In the genomic region with DNA sequence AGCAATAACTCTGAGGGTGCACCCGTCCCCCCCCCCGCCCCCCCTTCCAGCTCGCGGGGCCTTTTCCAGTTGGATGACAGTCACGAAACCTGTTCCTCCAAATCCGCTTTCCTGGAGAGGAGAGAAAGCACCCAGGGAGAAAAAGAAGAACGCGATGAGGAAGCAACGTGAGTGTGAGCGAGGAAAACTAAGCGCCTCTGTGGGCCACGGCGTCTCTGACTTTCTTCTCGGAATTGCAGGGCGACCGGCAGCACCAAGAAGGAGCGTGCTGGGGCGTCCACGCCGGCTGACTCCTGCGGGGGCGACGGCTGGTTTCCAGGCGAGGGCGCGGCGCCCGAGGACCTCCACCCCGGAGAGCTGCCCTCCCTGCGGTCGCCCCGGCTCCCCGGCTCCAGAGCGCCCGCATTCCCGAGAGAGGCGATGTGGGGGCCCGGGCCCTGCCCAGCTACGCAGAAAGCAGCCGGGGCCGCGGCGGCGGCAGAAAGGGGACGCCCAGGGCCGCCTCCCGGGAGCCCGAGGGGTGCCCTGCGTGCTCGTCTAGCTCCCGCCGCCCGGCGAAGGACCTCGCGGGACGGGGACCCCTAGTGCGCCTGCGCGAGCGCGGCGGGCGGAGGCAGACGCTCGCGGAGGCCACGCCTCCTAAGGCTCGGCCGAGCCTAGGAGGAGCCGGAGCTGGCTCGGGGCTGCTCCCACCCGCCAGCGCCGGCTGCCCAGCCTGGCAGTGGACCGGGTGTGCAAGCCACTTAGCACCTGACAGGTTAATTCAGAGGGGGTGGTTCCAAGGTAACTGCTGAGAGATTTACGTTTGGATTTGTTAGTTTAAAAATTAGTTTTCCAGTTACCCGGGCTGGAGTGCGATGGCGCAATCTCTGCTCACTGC, we compare ENCODE assay signal across 8 cellular contexts. TPM values are rescaled to one million over a fixed set of nuclear protein-coding genes. Genes with fewer than 3 reads are reported as not detected.
DNase-seq lines count a peak whose midpoint lies in the region; ATAC-seq and TF ChIP-seq lines count a peak whose summit lies in the region.

No MANE protein-coding gene starts in this region.

- no peaks in the 10 kb centered on the region for H3K79me2 ChIP-seq in SK-N-SH (ENCODE audit: insufficient read depth)
- no peaks in the 10 kb centered on the region for H3K79me2 ChIP-seq in osteoblast (ENCODE audit: insufficient read depth, low read length)

- H3K27me3 ChIP-seq in GM06990 (replicated peaks; ENCODE audit: control insufficient read depth, insufficient read depth, low read length) (peaks cover 5% of the 10 kb centered on the region), SK-N-SH (ENCODE audit: insufficient read depth) (peaks cover 44% of the 10 kb centered on the region), osteoblast (ENCODE audit: insufficient read depth, low read length) (peaks cover 45% of the 10 kb centered on the region)

- peak; percentile 87 for DNase-seq in GM06990 (ENCODE audit: extremely low read depth, insufficient read length)
- peak; percentile 86 for DNase-seq in NB4 (ENCODE audit: low read depth)
- DNase-seq in SK-N-SH = peak; percentile 99
- peak; percentile 87 for DNase-seq in activated naive CD4-positive, alpha-beta T cell treated with anti-CD3 and anti-CD28 coated beads, Interleukin-2, amount 50 U/mL, for 16 hours
- peak; percentile 87 for DNase-seq in glomerular visceral epithelial cell (ENCODE audit: extremely low spot score)
- peak; percentile 99 for DNase-seq in osteoblast (ENCODE audit: insufficient read length, low spot score, missing footprints)

- no peaks in the 10 kb centered on the region for H3K9me2 ChIP-seq in SK-N-SH

- H3K4me1 ChIP-seq in SK-N-SH (ENCODE audit: control insufficient read depth in 1 of 2, insufficient read depth in 2 of 2, low read depth in 1 of 2, low read length in 1 of 2) = peaks cover 0 to 5% of the 10 kb centered on the region in 2 experiments; a peak in 1 of 4 replicates
- H3K4me1 ChIP-seq in osteoblast (ENCODE audit: insufficient read depth, low read length) = peaks cover 13% of the 10 kb centered on the region

- H3K9me3 ChIP-seq in SK-N-SH = no peaks in the 10 kb centered on the region
- H3K9me3 ChIP-seq in osteoblast (ENCODE audit: low read depth, low read length) = no peaks in the 10 kb centered on the region

- H3K9ac ChIP-seq in SK-N-SH = peak overlapping the region; percentile 58; the same call in 1 of the 2 replicates

- TF ChIP-seq POLR2A in NB4 (IDR thresholded peaks at IDR 0.05; ENCODE audit: extremely low read depth, insufficient read length) = peak; percentile 81

- CTCF ChIA-PET in SK-N-SH (lab: Yijun Ruan, JAX) = interaction anchor here (0.9 to 1.6 kb wide), 5 partner anchors 20 to 338 kb away, joined by 3 to 5 read pairs (median 3); no protein-coding TSS in a partner anchor

- H3K36me3 ChIP-seq in GM06990 (ENCODE audit: control insufficient read depth, insufficient read depth, low read length) = no peaks in the 10 kb centered on the region
- H3K36me3 ChIP-seq in SK-N-SH (replicated peaks in 1 of 2; ENCODE audit: control insufficient read depth in 1 of 2, insufficient read depth in 2 of 2, low read length in 1 of 2) = no peaks in the 10 kb centered on the region
- no peaks in the 10 kb centered on the region for H3K36me3 ChIP-seq in osteoblast (ENCODE audit: insufficient read depth, low read length)

- no peak for TF ChIP-seq EP300 in SK-N-SH (IDR thresholded peaks at IDR 0.05; ENCODE audit: borderline replicate concordance in 1 of 2, low read depth in 1 of 2, low read length in 1 of 2)

- TF ChIP-seq RAD21 in SK-N-SH (IDR thresholded peaks at IDR 0.05; ENCODE audit: low read length) = no peak

- no peak overlapping the region for H3K27ac ChIP-seq in SK-N-SH (ENCODE audit: low read depth in 2 of 2, low read length in 1 of 2)
- H3K27ac ChIP-seq in osteoblast (ENCODE audit: low read depth, low read length) = peak overlapping the region; percentile 8
- peak overlapping the region; percentile 27 for H3K27ac ChIP-seq in temporal lobe (ENCODE audit: low read depth, low read length)

- H4K20me1 ChIP-seq in SK-N-SH (ENCODE audit: insufficient read depth) (no peaks in the 10 kb centered on the region), osteoblast (ENCODE audit: insufficient read depth, low read length) (no peaks in the 10 kb centered on the region)

- TF ChIP-seq CTCF in GM06990 (IDR thresholded peaks at IDR 0.05; ENCODE audit: insufficient read depth, low read length, poor library complexity, severe bottlenecking) (no peak), NB4 (IDR thresholded peaks at IDR 0.05; ENCODE audit: low read depth, low read length) (no peak), SK-N-SH (IDR thresholded peaks at IDR 0.05) (no peak), osteoblast (IDR thresholded peaks at IDR 0.05; ENCODE audit: extremely low read depth, low read depth, low read length) (no peak)

- POLR2A ChIA-PET in SK-N-SH (lab: Yijun Ruan, JAX) = interaction anchor here (1.4 kb wide), 1 partner anchor 44 kb away, joined by 14 read pairs; a partner anchor contains a TSS

- peak overlapping the region; percentile 83; the same call in 1 of the 2 replicates for H2AFZ ChIP-seq in SK-N-SH (ENCODE audit: low read depth)
- H2AFZ ChIP-seq in osteoblast (ENCODE audit: low read length) = peak overlapping the region; percentile 78

- ATAC-seq in HG02571 (IDR thresholded peaks at IDR 0.05; ENCODE audit: unreplicated experiment) = peak; percentile 85

- WGBS in SK-N-SH (ENCODE audit: low lambda C conversion rate) = 3% methylated on average over 21 of the region's 80 CpGs

- H3K4me3 ChIP-seq in GM06990 (replicated peaks; ENCODE audit: low read depth, low read length) (peak overlapping the region; percentile 55), NB4 (ENCODE audit: low read depth, low read length) (peak overlapping the region; percentile 62), SK-N-SH (ENCODE audit: low read depth in 2 of 2, low read length in 1 of 2) (peak overlapping the region; percentile 53 to 63; a peak in 3 of 4 replicates), osteoblast (ENCODE audit: insufficient read depth, low read length) (peak overlapping the region; percentile 74)

- peaks cover 3% of the 10 kb centered on the region for H3F3A ChIP-seq in SK-N-SH (replicated peaks; ENCODE audit: insufficient read depth)

- H3K4me2 ChIP-seq in SK-N-SH (peak overlapping the region; percentile 88), osteoblast (ENCODE audit: insufficient read depth, low read length) (peak overlapping the region; percentile 91)

TF ChIP-seq in SK-N-SH, 30 proteins besides CTCF, POLR2A, EP300 and RAD21 (continues in another document):
- no peak for TF ChIP-seq MXI1 (IDR thresholded peaks at IDR 0.05; ENCODE audit: low read depth, low read length)
- no peak for TF ChIP-seq MEF2A (IDR thresholded peaks at IDR 0.05; ENCODE audit: borderline replicate concordance, low read depth)
- TF ChIP-seq, protein P1, sequence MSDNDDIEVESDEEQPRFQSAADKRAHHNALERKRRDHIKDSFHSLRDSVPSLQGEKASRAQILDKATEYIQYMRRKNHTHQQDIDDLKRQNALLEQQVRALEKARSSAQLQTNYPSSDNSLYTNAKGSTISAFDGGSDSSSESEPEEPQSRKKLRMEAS (IDR thresholded peaks at IDR 0.05; ENCODE audit: low read depth) = peak; percentile 34; the same call in 1 of the 2 replicates
- TF ChIP-seq EZH2phosphoT487 (IDR thresholded peaks at IDR 0.05; ENCODE audit: borderline replicate concordance, low read depth) = no peak
- TF ChIP-seq FOXJ3 (CRISPR knock-in tag; IDR thresholded peaks at IDR 0.05) = no peak
- no peak for TF ChIP-seq ELF1 (IDR thresholded peaks at IDR 0.05)
- TF ChIP-seq, protein P2, sequence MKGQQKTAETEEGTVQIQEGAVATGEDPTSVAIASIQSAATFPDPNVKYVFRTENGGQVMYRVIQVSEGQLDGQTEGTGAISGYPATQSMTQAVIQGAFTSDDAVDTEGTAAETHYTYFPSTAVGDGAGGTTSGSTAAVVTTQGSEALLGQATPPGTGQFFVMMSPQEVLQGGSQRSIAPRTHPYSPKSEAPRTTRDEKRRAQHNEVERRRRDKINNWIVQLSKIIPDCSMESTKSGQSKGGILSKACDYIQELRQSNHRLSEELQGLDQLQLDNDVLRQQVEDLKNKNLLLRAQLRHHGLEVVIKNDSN (IDR thresholded peaks at IDR 0.05; ENCODE audit: borderline replicate concordance, low read depth) = no peak
- TF ChIP-seq TEAD4 (IDR thresholded peaks at IDR 0.05; ENCODE audit: borderline replicate concordance, insufficient read depth) = no peak

RNA-seq across cellular contexts. Expression of a gene that starts 15.3 kb away (rescaled TPM):
- polyA plus RNA-seq in SK-N-SH (2012; rRNA removed) = not detected in 2 replicates
- not detected in 2 replicates for polyA plus RNA-seq in SK-N-SH (2012; cell fraction: cytosol; rRNA removed)
- polyA plus RNA-seq in SK-N-SH (2012; cell fraction: nucleus; rRNA removed) = not detected in 2 replicates
- total RNA-seq in osteoblast (under 0.01 TPM in 2 replicates), temporal lobe (not detected)

RNA-seq across cellular contexts. Expression of a gene that starts 20.9 kb away (rescaled TPM):
- 10.7 and 13.1 TPM in 2 replicates for polyA plus RNA-seq in SK-N-SH (2012; rRNA removed)
- polyA plus RNA-seq in SK-N-SH (2012; cell fraction: cytosol; rRNA removed) = 16.7 and 19.9 TPM in 2 replicates
- polyA plus RNA-seq in SK-N-SH (2012; cell fraction: nucleus; rRNA removed) = 15.7 and 19.7 TPM in 2 replicates
- total RNA-seq in osteoblast (16.5 and 18.1 TPM in 2 replicates), temporal lobe (22.9 TPM)

RNA-seq across cellular contexts. Expression of a gene that starts 43.8 kb away (rescaled TPM):
- 270 and 410 TPM in 2 replicates for polyA plus RNA-seq in SK-N-SH (2012; rRNA removed)
- polyA plus RNA-seq in SK-N-SH (2012; cell fraction: cytosol; rRNA removed) = 377 and 483 TPM in 2 replicates
- polyA plus RNA-seq in SK-N-SH (2012; cell fraction: nucleus; rRNA removed) = 226 and 617 TPM in 2 replicates
- 438 and 442 TPM in 2 replicates for total RNA-seq in osteoblast
- 1,101 TPM for total RNA-seq in temporal lobe

Comparison
In these comparisons a context has a peak if more than half of its experiments do, and no peak if none do; other contexts are left out.
1. H3K27ac ChIP-seq: peak in osteoblast (single experiment) and temporal lobe (single experiment); none in SK-N-SH (0 of 2).
2. Peak in every context shown above with its lines, with median percentiles within 50 percentile points of each other: DNase-seq and H3K4me3 ChIP-seq.